Comparison of ENCODE assay signal across 23 cellular contexts in the genomic region with DNA sequence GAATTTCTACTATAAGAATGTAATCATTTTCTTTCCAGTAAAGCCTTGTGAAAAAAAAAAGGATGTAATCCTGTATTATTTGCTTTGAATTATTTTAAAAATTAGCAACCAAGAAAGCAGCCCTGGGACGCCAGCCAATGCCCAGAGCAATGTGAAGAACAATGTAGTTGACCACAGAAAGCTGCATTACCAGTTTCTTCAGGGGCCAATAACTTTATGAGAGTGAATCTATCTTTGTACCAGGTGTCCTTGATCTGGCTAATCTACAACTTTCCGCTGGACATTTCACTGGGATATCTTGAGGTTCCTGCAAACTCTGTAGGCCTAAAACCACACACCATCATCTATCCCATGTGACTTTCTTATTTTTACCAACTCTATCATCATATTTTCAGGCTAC. TPM values are rescaled to one million over a fixed set of nuclear protein-coding genes. Genes with fewer than 3 reads are reported as not detected.
DNase-seq lines count a peak whose midpoint lies in the region; ATAC-seq and TF ChIP-seq lines count a peak whose summit lies in the region.
"Had no signal": no experiment of that assay in that cellular context is flagged by ENCODE, and none has a peak within 500 bp of the region (broad histone marks: within the 10 kb centered on the region; RNA-seq: fewer than 3 reads in every experiment).

No MANE protein-coding gene starts in this region.

- CTCF ChIA-PET in OCI-LY7 (lab: Charles Lee; ENCODE audit: unreplicated experiment), result no interaction called here

- H3K27ac ChIP-seq in OCI-LY7 (ENCODE audit: low read depth, low read length, poor library complexity, severe bottlenecking), result no peak overlapping the region
- H3K27ac ChIP-seq: 22Rv1, BLaER1, psoas muscle had no signal

- peak; percentile 66 for ATAC-seq in SK-N-SH treated with all-trans-retinoic acid at 6 μM for 48 hours
- ATAC-seq in activated T-helper 17 cell treated with anti-CD3 and anti-CD28 coated beads, Interleukin-2, amount 50 U/mL, for 72 hours (replicated peaks), result no peak
- no peak for ATAC-seq in HG03469 (IDR thresholded peaks at IDR 0.05; ENCODE audit: unreplicated experiment)
- ATAC-seq: naive thymus-derived CD4-positive, alpha-beta T cell; psoas muscle had no signal

- no peaks in the 10 kb centered on the region for H3K9me3 ChIP-seq in OCI-LY7 (ENCODE audit: low read length)
- H3K9me3 ChIP-seq: BLaER1, psoas muscle had no signal

- intact Hi-C loops in OCI-LY7 (cut with micrococcal nuclease; ENCODE audit: unreplicated experiment), result loop anchor here (10.0 kb wide), 1 partner anchor 245 kb away; no protein-coding TSS in a partner anchor
- intact Hi-C loops in posterior cingulate gyrus (cut with DNase I), result loop anchor here (5.0 to 10.0 kb wide), 2 partner anchors 67 to 265 kb away; no protein-coding TSS in a partner anchor

- TF ChIP-seq CTCF in OCI-LY7 (conservative IDR thresholded peaks at IDR 0.05; ENCODE audit: low read length), result no peak

- no TSS peak for BruUV-seq in OCI-LY7 (replicated peaks; lab: Mats Ljungman, UMichigan)

- H3K4me1 Mint-ChIP-seq in activated T-helper 17 cell treated with anti-CD3 and anti-CD28 coated beads, Interleukin-2, amount 50 U/mL, for 72 hours, result peaks cover 6% of the 10 kb centered on the region

- H3K4me1 ChIP-seq in OCI-LY7 (ENCODE audit: insufficient read depth, low read length, poor library complexity, severe bottlenecking), result no peaks in the 10 kb centered on the region
- H3K4me1 ChIP-seq: psoas muscle had no signal

- H4K20me1 ChIP-seq in OCI-LY7 (ENCODE audit: insufficient read depth, low read length), result no peaks in the 10 kb centered on the region
- H4K20me1 ChIP-seq: BLaER1 had no signal

- H3K9me2 ChIP-seq in OCI-LY7 (ENCODE audit: insufficient read depth, low read length), result no peaks in the 10 kb centered on the region

- H3K36me3 Mint-ChIP-seq in activated T-helper 17 cell treated with anti-CD3 and anti-CD28 coated beads, Interleukin-2, amount 50 U/mL, for 72 hours (ENCODE audit: low read depth), result no peaks in the 10 kb centered on the region
- H3K36me3 Mint-ChIP-seq: activated naive CD4-positive, alpha-beta T cell treated with anti-CD3 and anti-CD28 coated beads, Interleukin-2, amount 50 U/mL, for 24 hours had no signal

- H3K4me3 ChIP-seq in OCI-LY7 (ENCODE audit: low read depth, low read length, poor library complexity, severe bottlenecking), result no peak overlapping the region
- H3K4me3 ChIP-seq: BLaER1, psoas muscle had no signal

- H3K36me3 ChIP-seq in OCI-LY7 (ENCODE audit: insufficient read depth, low read length), result no peaks in the 10 kb centered on the region
- H3K36me3 ChIP-seq: BLaER1 had no signal

- H3K4me2 ChIP-seq in OCI-LY7 (ENCODE audit: low read length), result no peak overlapping the region
- H3K4me2 ChIP-seq: BLaER1 had no signal

- no peaks in the 10 kb centered on the region for H3K9me3 Mint-ChIP-seq in activated T-helper 17 cell treated with anti-CD3 and anti-CD28 coated beads, Interleukin-2, amount 50 U/mL, for 72 hours
- H3K9me3 Mint-ChIP-seq: activated naive CD4-positive, alpha-beta T cell treated with anti-CD3 and anti-CD28 coated beads, Interleukin-2, amount 50 U/mL, for 24 hours; naive thymus-derived CD4-positive, alpha-beta T cell; T-helper 1 cell treated with Interleukin-12 subunit alpha and Interleukin-12 subunit beta and Interleukin-4 antibody, amounts not matched to agents 30 μg/mL and 1 μg/mL, for 36 hours had no signal

- H2AFZ ChIP-seq in OCI-LY7 (ENCODE audit: low read length), result no peak overlapping the region

- POLR2A ChIA-PET in OCI-LY7 (lab: Charles Lee), result interaction anchor here (1.1 kb wide), 1 partner anchor 9 kb away, joined by 3 read pairs; no protein-coding TSS in a partner anchor

- no peak overlapping the region for H3K27ac Mint-ChIP-seq in activated T-helper 17 cell treated with anti-CD3 and anti-CD28 coated beads, Interleukin-2, amount 50 U/mL, for 72 hours
- H3K27ac Mint-ChIP-seq: activated naive CD4-positive, alpha-beta T cell treated with anti-CD3 and anti-CD28 coated beads, Interleukin-2, amount 50 U/mL, for 24 hours; naive thymus-derived CD4-positive, alpha-beta T cell; T-helper 1 cell treated with Interleukin-12 subunit alpha and Interleukin-12 subunit beta and Interleukin-4 antibody, amounts not matched to agents 30 μg/mL and 1 μg/mL, for 36 hours had no signal

- H3K79me2 ChIP-seq in OCI-LY7 (ENCODE audit: insufficient read depth, low read depth, low read length), result no peaks in the 10 kb centered on the region

- peak; percentile 33 for DNase-seq in DMS53 (lab: John Stamatoyannopoulos, UW)
- no peak for DNase-seq in DMS53 treated with DMSO at 0.1 percent for 48 hours (lab: John Stamatoyannopoulos, UW; ENCODE audit: unreplicated experiment)
- DNase-seq in fibroblast of peridontal ligament (ENCODE audit: extremely low read depth), result peak; percentile 63
- DNase-seq in OCI-LY7 (ENCODE audit: low spot score), result no peak
- DNase-seq in posterior cingulate gyrus, result no peak
- DNase-seq: activated CD4-positive, alpha-beta T cell treated with anti-CD3 and anti-CD28 coated beads, Interleukin-2, amount 50 U/mL, for 48 hours; activated T-cell treated with anti-CD3 and anti-CD28 coated beads, Interleukin-2, amount 50 U/mL, for 1 hour; caudate nucleus; effector CD4-positive, alpha-beta T cell; islet precursor cell; naive thymus-derived CD4-positive, alpha-beta T cell; NCI-H1930; psoas muscle; SHP77 treated with DMSO at 0.1 percent for 48 hours; stimulated activated CD8-positive, alpha-beta memory T cell treated with anti-CD3 and anti-CD28 coated beads, Interleukin-4, amount 100 ng/mL, for 48 hours; substantia nigra had no signal

- no peaks in the 10 kb centered on the region for H3K27me3 Mint-ChIP-seq in activated T-helper 17 cell treated with anti-CD3 and anti-CD28 coated beads, Interleukin-2, amount 50 U/mL, for 72 hours
- H3K27me3 Mint-ChIP-seq: activated naive CD4-positive, alpha-beta T cell treated with anti-CD3 and anti-CD28 coated beads, Interleukin-2, amount 50 U/mL, for 24 hours; naive thymus-derived CD4-positive, alpha-beta T cell had no signal

- H3K4me3 Mint-ChIP-seq in activated T-helper 17 cell treated with anti-CD3 and anti-CD28 coated beads, Interleukin-2, amount 50 U/mL, for 72 hours, result no peak overlapping the region
- H3K4me3 Mint-ChIP-seq: activated naive CD4-positive, alpha-beta T cell treated with anti-CD3 and anti-CD28 coated beads, Interleukin-2, amount 50 U/mL, for 24 hours; naive thymus-derived CD4-positive, alpha-beta T cell; T-helper 1 cell treated with Interleukin-12 subunit alpha and Interleukin-12 subunit beta and Interleukin-4 antibody, amounts not matched to agents 30 μg/mL and 1 μg/mL, for 36 hours had no signal

TF ChIP-seq in SK-N-SH treated with all-trans-retinoic acid at 6 μM for 48 hours, 23 proteins besides CTCF, POLR2A, EP300 and RAD21 (continues in another document):
- TF ChIP-seq SNAI2 (CRISPR knock-in tag; IDR thresholded peaks at IDR 0.05) (no peak), PPARA (CRISPR knock-in tag; IDR thresholded peaks at IDR 0.05; ENCODE audit: borderline replicate concordance) (no peak), ZNF8 (CRISPR knock-in tag; IDR thresholded peaks at IDR 0.05) (no peak), ESRRG (CRISPR knock-in tag; IDR thresholded peaks at IDR 0.05) (no peak), ZFP30 (CRISPR knock-in tag; IDR thresholded peaks at IDR 0.05) (no peak), BACH2 (CRISPR knock-in tag; IDR thresholded peaks at IDR 0.05; ENCODE audit: borderline replicate concordance) (no peak), CSDC2 (CRISPR knock-in tag; IDR thresholded peaks at IDR 0.05) (no peak), RARB (CRISPR knock-in tag; IDR thresholded peaks at IDR 0.05) (no peak), GLIS3 (CRISPR knock-in tag; IDR thresholded peaks at IDR 0.05) (no peak), OSR1 (CRISPR knock-in tag; IDR thresholded peaks at IDR 0.05) (no peak)
- TF ChIP-seq, protein P1, sequence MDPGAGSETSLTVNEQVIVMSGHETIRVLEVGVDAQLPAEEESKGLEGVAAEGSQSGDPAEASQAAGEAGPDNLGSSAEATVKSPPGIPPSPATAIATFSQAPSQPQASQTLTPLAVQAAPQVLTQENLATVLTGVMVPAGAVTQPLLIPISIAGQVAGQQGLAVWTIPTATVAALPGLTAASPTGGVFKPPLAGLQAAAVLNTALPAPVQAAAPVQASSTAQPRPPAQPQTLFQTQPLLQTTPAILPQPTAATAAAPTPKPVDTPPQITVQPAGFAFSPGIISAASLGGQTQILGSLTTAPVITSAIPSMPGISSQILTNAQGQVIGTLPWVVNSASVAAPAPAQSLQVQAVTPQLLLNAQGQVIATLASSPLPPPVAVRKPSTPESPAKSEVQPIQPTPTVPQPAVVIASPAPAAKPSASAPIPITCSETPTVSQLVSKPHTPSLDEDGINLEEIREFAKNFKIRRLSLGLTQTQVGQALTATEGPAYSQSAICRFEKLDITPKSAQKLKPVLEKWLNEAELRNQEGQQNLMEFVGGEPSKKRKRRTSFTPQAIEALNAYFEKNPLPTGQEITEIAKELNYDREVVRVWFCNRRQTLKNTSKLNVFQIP (CRISPR knock-in tag; IDR thresholded peaks at IDR 0.05; ENCODE audit: borderline replicate concordance, low read depth), result no peak
- TF ChIP-seq, protein P2, sequence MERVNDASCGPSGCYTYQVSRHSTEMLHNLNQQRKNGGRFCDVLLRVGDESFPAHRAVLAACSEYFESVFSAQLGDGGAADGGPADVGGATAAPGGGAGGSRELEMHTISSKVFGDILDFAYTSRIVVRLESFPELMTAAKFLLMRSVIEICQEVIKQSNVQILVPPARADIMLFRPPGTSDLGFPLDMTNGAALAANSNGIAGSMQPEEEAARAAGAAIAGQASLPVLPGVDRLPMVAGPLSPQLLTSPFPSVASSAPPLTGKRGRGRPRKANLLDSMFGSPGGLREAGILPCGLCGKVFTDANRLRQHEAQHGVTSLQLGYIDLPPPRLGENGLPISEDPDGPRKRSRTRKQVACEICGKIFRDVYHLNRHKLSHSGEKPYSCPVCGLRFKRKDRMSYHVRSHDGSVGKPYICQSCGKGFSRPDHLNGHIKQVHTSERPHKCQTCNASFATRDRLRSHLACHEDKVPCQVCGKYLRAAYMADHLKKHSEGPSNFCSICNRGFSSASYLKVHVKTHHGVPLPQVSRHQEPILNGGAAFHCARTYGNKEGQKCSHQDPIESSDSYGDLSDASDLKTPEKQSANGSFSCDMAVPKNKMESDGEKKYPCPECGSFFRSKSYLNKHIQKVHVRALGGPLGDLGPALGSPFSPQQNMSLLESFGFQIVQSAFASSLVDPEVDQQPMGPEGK (CRISPR knock-in tag; IDR thresholded peaks at IDR 0.05; ENCODE audit: borderline replicate concordance), result no peak

RNA-seq across cellular contexts. Expression of a gene that starts 7.6 kb away (rescaled TPM):
- 21.9 and 27.9 TPM in 2 replicates for total RNA-seq in OCI-LY7 (2014; rRNA removed; shearing (Covaris generic))
- 33.8 and 39.6 TPM in 2 replicates for total RNA-seq in OCI-LY7 (2022)
- total RNA-seq in activated T-helper 17 cell treated with anti-CD3 and anti-CD28 coated beads, Interleukin-2, amount 50 U/mL, for 72 hours, result 10 to 100 TPM; 25.4 to 27.3 TPM

Comparison
In these comparisons a context has a peak if more than half of its experiments do, and no peak if none do; other contexts are left out.
1. DNase-seq: peak in DMS53 (single experiment) and fibroblast of peridontal ligament (single experiment); none in DMS53 treated with DMSO at 0.1 percent for 48 hours (single experiment), OCI-LY7 (single experiment) and posterior cingulate gyrus (0 of 10).